1 cellular context compared by ENCODE assay signal in genomic region chr9:74952281-74953151, GRCh38.
TF ChIP-seq lines count a peak whose summit lies in the region.

C9orf40 (minus strand) TSS chr9:74952912; CDS start chr9:74952611, 301 bp downstream.

TF ChIP-seq in HepG2, 621 proteins besides CTCF, POLR2A, EP300 and RAD21 (continued from another document and continues in another):
- TF ChIP-seq NFRKB (IDR thresholded peaks at IDR 0.05) (no peak), BRD4 (CRISPR knock-in tag; IDR thresholded peaks at IDR 0.05) (peak; percentile 79; the same call in 1 of the 2 replicates), ZEB1 (IDR thresholded peaks at IDR 0.05; ENCODE audit: insufficient replicate concordance, low read depth) (no peak), ZBTB49 (CRISPR knock-in tag; IDR thresholded peaks at IDR 0.05; ENCODE audit: borderline replicate concordance) (peak; percentile 26; the same call in 1 of the 2 replicates), ZNF34 (CRISPR knock-in tag; IDR thresholded peaks at IDR 0.05; ENCODE audit: borderline replicate concordance) (0 out of 2 replicates have a peak, but pooled peaks have one; percentile 35), ZNF275 (CRISPR knock-in tag; IDR thresholded peaks at IDR 0.05; ENCODE audit: borderline replicate concordance) (peak; percentile 85; the same call in 1 of the 2 replicates), TFE3 (CRISPR knock-in tag; IDR thresholded peaks at IDR 0.05) (0 out of 2 replicates have a peak, but pooled peaks have one; percentile 10), ZNF451 (CRISPR knock-in tag; IDR thresholded peaks at IDR 0.05) (peak; percentile 76), PCBP2 (optimal IDR thresholded peaks at IDR 0.05; ENCODE audit: low read depth, low read length, poor library complexity, severe bottlenecking) (no peak), SP5 (CRISPR knock-in tag; IDR thresholded peaks at IDR 0.05; ENCODE audit: borderline replicate concordance, low read depth) (peak; percentile 11; the same call in 1 of the 2 replicates), ZBTB8A (CRISPR knock-in tag; IDR thresholded peaks at IDR 0.05; ENCODE audit: borderline replicate concordance, low read depth) (peak; percentile 69; the same call in 1 of the 2 replicates), ISX (CRISPR knock-in tag; conservative IDR thresholded peaks at IDR 0.05) (no peak), IRX3 (CRISPR knock-in tag; IDR thresholded peaks at IDR 0.05; ENCODE audit: borderline replicate concordance, low read depth) (peak; percentile 83), ZMAT5 (CRISPR knock-in tag; IDR thresholded peaks at IDR 0.05; ENCODE audit: borderline replicate concordance, low read depth) (no peak), KAT2B (IDR thresholded peaks at IDR 0.05; ENCODE audit: borderline replicate concordance, low read depth, low read length) (no peak), SMARCE1 (IDR thresholded peaks at IDR 0.05; ENCODE audit: borderline replicate concordance) (no peak), TP53 (CRISPR knock-in tag; conservative IDR thresholded peaks at IDR 0.05) (0 out of 2 replicates have a peak, but pooled peaks have one; percentile 51), SOX13 (IDR thresholded peaks at IDR 0.05) (no peak), SOX13 (CRISPR knock-in tag; conservative IDR thresholded peaks at IDR 0.05 in 1 of 2, IDR thresholded peaks at IDR 0.05 in 1 of 2) (0 out of 4 replicates have a peak, but pooled peaks of 1 of the 2 experiments have one; percentile 27), YEATS2 (CRISPR knock-in tag; IDR thresholded peaks at IDR 0.05; ENCODE audit: borderline replicate concordance) (peak; percentile 15; the same call in 1 of the 2 replicates), POLR2AphosphoS5 (IDR thresholded peaks at IDR 0.05; ENCODE audit: low read depth, low read length) (peak; percentile 40), IKZF1 (IDR thresholded peaks at IDR 0.05) (no peak), ZNF264 (CRISPR knock-in tag; IDR thresholded peaks at IDR 0.05) (peak; percentile 65; the same call in 1 of the 2 replicates), ZSCAN30 (CRISPR knock-in tag; IDR thresholded peaks at IDR 0.05) (no peak), ZFP90 (CRISPR knock-in tag; IDR thresholded peaks at IDR 0.05; ENCODE audit: borderline replicate concordance) (0 out of 2 replicates have a peak, but pooled peaks have one; percentile 16), ZNF281 (CRISPR knock-in tag; IDR thresholded peaks at IDR 0.05; ENCODE audit: borderline replicate concordance) (no peak), TCF7L2 (IDR thresholded peaks at IDR 0.05; ENCODE audit: low read depth, low read length) (no peak), TCF12 (IDR thresholded peaks at IDR 0.05) (no peak), TCF12 (CRISPR knock-in tag; IDR thresholded peaks at IDR 0.05) (no peak), ZNF570 (CRISPR knock-in tag; IDR thresholded peaks at IDR 0.05; ENCODE audit: borderline replicate concordance) (no peak), MLLT10 (CRISPR knock-in tag; IDR thresholded peaks at IDR 0.05) (no peak), ZNF343 (CRISPR knock-in tag; IDR thresholded peaks at IDR 0.05) (peak; percentile 77), SNAPC4 (CRISPR knock-in tag; IDR thresholded peaks at IDR 0.05) (no peak)
- TF ChIP-seq, protein P1, sequence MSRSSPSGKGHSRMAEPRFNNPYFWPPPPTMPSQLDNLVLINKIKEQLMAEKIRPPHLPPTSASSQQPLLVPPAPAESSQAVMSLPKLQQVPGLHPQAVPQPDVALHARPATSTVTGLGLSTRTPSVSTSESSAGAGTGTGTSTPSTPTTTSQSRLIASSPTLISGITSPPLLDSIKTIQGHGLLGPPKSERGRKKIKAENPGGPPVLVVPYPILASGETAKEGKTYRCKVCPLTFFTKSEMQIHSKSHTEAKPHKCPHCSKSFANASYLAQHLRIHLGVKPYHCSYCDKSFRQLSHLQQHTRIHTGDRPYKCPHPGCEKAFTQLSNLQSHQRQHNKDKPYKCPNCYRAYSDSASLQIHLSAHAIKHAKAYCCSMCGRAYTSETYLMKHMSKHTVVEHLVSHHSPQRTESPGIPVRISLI (CRISPR knock-in tag; IDR thresholded peaks at IDR 0.05; ENCODE audit: borderline replicate concordance) = 0 out of 2 replicates have a peak, but pooled peaks have one; percentile 19
- TF ChIP-seq, protein P2, sequence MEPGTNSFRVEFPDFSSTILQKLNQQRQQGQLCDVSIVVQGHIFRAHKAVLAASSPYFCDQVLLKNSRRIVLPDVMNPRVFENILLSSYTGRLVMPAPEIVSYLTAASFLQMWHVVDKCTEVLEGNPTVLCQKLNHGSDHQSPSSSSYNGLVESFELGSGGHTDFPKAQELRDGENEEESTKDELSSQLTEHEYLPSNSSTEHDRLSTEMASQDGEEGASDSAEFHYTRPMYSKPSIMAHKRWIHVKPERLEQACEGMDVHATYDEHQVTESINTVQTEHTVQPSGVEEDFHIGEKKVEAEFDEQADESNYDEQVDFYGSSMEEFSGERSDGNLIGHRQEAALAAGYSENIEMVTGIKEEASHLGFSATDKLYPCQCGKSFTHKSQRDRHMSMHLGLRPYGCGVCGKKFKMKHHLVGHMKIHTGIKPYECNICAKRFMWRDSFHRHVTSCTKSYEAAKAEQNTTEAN (CRISPR knock-in tag; conservative IDR thresholded peaks at IDR 0.05) = 0 out of 2 replicates have a peak, but pooled peaks have one; percentile 16
- TF ChIP-seq, protein P3, sequence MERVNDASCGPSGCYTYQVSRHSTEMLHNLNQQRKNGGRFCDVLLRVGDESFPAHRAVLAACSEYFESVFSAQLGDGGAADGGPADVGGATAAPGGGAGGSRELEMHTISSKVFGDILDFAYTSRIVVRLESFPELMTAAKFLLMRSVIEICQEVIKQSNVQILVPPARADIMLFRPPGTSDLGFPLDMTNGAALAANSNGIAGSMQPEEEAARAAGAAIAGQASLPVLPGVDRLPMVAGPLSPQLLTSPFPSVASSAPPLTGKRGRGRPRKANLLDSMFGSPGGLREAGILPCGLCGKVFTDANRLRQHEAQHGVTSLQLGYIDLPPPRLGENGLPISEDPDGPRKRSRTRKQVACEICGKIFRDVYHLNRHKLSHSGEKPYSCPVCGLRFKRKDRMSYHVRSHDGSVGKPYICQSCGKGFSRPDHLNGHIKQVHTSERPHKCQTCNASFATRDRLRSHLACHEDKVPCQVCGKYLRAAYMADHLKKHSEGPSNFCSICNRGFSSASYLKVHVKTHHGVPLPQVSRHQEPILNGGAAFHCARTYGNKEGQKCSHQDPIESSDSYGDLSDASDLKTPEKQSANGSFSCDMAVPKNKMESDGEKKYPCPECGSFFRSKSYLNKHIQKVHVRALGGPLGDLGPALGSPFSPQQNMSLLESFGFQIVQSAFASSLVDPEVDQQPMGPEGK (CRISPR knock-in tag; IDR thresholded peaks at IDR 0.05) = peak; percentile 35; the same call in 1 of the 2 replicates
